8 cellular contexts compared by ENCODE assay signal in the genomic region with DNA sequence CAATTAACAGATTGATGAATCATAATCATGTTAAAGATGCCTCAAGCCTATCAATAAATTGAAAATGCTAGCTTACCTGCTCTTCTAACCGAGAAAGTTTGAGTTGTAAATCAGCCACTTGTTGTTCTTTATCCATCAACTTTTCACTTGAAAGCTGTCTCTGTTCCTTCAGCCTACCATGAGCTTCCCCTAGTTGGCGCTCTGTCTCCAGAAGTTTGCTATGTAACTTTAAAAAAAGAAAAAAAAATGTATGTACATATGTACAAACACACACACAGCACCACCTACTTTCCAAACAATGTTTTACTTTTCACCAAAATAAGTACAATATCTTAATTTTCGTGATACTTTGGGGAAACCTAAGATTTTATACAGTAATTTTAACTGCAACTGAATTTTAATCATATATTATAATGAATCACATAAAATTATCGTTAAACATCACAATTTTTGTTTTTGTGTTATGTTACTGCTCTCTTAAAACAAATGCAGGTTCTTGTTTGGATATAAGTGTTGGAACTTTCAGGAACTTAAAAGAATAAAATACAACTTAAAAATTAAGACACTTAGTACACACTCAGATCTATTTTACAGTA.
A peak's percentile ranks its signal among the peaks of the same experiment; 100 is the strongest.
DNase-seq lines count a peak whose midpoint lies in the region; ATAC-seq and TF ChIP-seq lines count a peak whose summit lies in the region.

No MANE protein-coding gene starts in this region.

- peaks cover 24% of the 10 kb centered on the region for H3K36me3 ChIP-seq in MG63

- no peaks in the 10 kb centered on the region for H3K4me1 ChIP-seq in foreskin keratinocyte

- H3K4me3 ChIP-seq in MG63: no peak overlapping the region

- peak; percentile 88 for TF ChIP-seq CTCF in foreskin keratinocyte (conservative IDR thresholded peaks at IDR 0.05)

- ATAC-seq in foreskin keratinocyte (peak; percentile 23), HG03139 (IDR thresholded peaks at IDR 0.05; ENCODE audit: unreplicated experiment) (no peak), GM21367 (IDR thresholded peaks at IDR 0.05; ENCODE audit: unreplicated experiment) (no peak)

- H3K27ac ChIP-seq in foreskin keratinocyte: peak overlapping the region; percentile 15

- DNase-seq in activated gamma-delta T cell treated with Interleukin-2 at 50 U/mL for 16 hours (peak; percentile 10), activated gamma-delta T cell (lab: John Stamatoyannopoulos, UW) (no peak), MG63 (peak; percentile 24), foreskin keratinocyte (peak; percentile 8 to 43)
- peak; percentile 42 for DNase-seq in activated CD4-positive, alpha-beta T cell treated with anti-CD3 and anti-CD28 coated beads, Interleukin-2, amount 50 U/mL, for 4 hours
- peak; percentile 43 for DNase-seq in stimulated activated CD4-positive, alpha-beta T cell treated with anti-CD3 and anti-CD28 coated beads, Interleukin-15, amount 100 ng/mL, for 24 hours

- no peaks in the 10 kb centered on the region for H3K27me3 ChIP-seq in MG63
- H3K27me3 ChIP-seq in foreskin keratinocyte: no peaks in the 10 kb centered on the region

- no peaks in the 10 kb centered on the region for H3K9me3 ChIP-seq in MG63
